Comparison of ENCODE assay signal across 8 cellular contexts in genomic region chr7:76393116-76394031, GRCh38. TPM values are rescaled to one million over a fixed set of nuclear protein-coding genes. Genes with fewer than 3 reads are reported as not detected.
DNase-seq lines count a peak whose midpoint lies in the region; ATAC-seq and TF ChIP-seq lines count a peak whose summit lies in the region.

No MANE protein-coding gene starts in this region.

- H3K9ac ChIP-seq in IMR-90 (ENCODE audit: low read depth, low read length) = peak overlapping the region; percentile 87

- no peak for TF ChIP-seq RAD21 in IMR-90 (IDR thresholded peaks at IDR 0.05; ENCODE audit: low read length)

- H3K27me3 Mint-ChIP-seq in activated T-cell treated with anti-CD3 and anti-CD28 coated beads, Interleukin-2, amount 50 U/mL, for 4 hours (ENCODE audit: low read depth) = no peaks in the 10 kb centered on the region
- H3K27me3 Mint-ChIP-seq in naive B cell = no peaks in the 10 kb centered on the region

- in situ Hi-C loops in IMR-90 (cut with MboI; ENCODE audit: low sequenced_read_pairs) = no loop called here

- peaks cover 24% of the 10 kb centered on the region for H3K4me1 Mint-ChIP-seq in activated T-cell treated with anti-CD3 and anti-CD28 coated beads, Interleukin-2, amount 50 U/mL, for 4 hours (ENCODE audit: low read depth)
- peaks cover 9 to 22% (median 13%) of the 10 kb centered on the region in 3 donors for H3K4me1 Mint-ChIP-seq in naive B cell
- peaks cover 16% of the 10 kb centered on the region for H3K4me1 Mint-ChIP-seq in stimulated activated effector memory CD8-positive, alpha-beta T cell treated with anti-CD3 and anti-CD28 coated beads, Interleukin-12 subunit alpha, Interleukin-12 subunit beta, amount 100 ng/mL, for 72 hours

- H2AK5ac ChIP-seq in IMR-90 (ENCODE audit: low read depth, low read length) = peak overlapping the region; percentile 88

- H4K8ac ChIP-seq in IMR-90 (ENCODE audit: low read depth in 2 of 2, low read length in 2 of 2) = peak overlapping the region; percentile 92 to 98

- H2BK120ac ChIP-seq in IMR-90 (ENCODE audit: low read depth, low read length) = peak overlapping the region; percentile 81

- no peaks in the 10 kb centered on the region for H3K9me3 Mint-ChIP-seq in activated T-cell treated with anti-CD3 and anti-CD28 coated beads, Interleukin-2, amount 50 U/mL, for 4 hours
- H3K9me3 Mint-ChIP-seq in naive B cell = no peaks in the 10 kb centered on the region
- H3K9me3 Mint-ChIP-seq in stimulated activated effector memory CD8-positive, alpha-beta T cell treated with anti-CD3 and anti-CD28 coated beads, Interleukin-12 subunit alpha, Interleukin-12 subunit beta, amount 100 ng/mL, for 72 hours = no peaks in the 10 kb centered on the region

- H3K27me3 ChIP-seq in IMR-90 (ENCODE audit: control insufficient read depth, insufficient read depth, low read length) (no peaks in the 10 kb centered on the region; the same call in 1 of the 2 replicates), esophagus squamous epithelium (no peaks in the 10 kb centered on the region)

- peak overlapping the region; percentile 73; the same call in 1 of the 2 replicates for H2BK20ac ChIP-seq in IMR-90 (ENCODE audit: low read depth, low read length)

- dilution Hi-C loops in IMR-90 (cut with HindIII; ENCODE audit: low sequenced_read_pairs, unreplicated experiment) = no loop called here

- peak overlapping the region; percentile 98 for H2AFZ ChIP-seq in IMR-90 (replicated peaks; ENCODE audit: low read length, poor library complexity)

- 1% methylated on average over 44 of the region's 99 CpGs; no CpG with 5 or more reads in 1 of the 2 experiments for WGBS in IMR-90 (ENCODE audit: extremely low coverage in 2 of 2, insufficient read length in 1 of 2), 2 experiments
- WGBS in esophagus squamous epithelium, 2 donors = 21 to 31% methylated on average over 2 to 3 of the region's 99 CpGs

- peak overlapping the region; percentile 22; the same call in 1 of the 2 replicates for H3K56ac ChIP-seq in IMR-90 (ENCODE audit: extremely low read depth, insufficient read depth, low read length)

- H3K79me1 ChIP-seq in IMR-90 (ENCODE audit: low read depth in 1 of 2, low read length in 2 of 2) = peaks cover 0 to 5% of the 10 kb centered on the region in 2 experiments; a peak in 1 of 4 replicates

- peaks cover 21% of the 10 kb centered on the region for H3K9me1 ChIP-seq in IMR-90 (ENCODE audit: insufficient read depth, low read length)

- H3K4me1 ChIP-seq in IMR-90 (ENCODE audit: control insufficient read depth, insufficient read depth, low read length) (peaks cover 20% of the 10 kb centered on the region), esophagus squamous epithelium (peaks cover 20 to 54% (median 30%) of the 10 kb centered on the region in 3 donors)

- peak overlapping the region; percentile 86 for H3K18ac ChIP-seq in IMR-90 (ENCODE audit: low read depth, low read length)

- no TSS peak for BruUV-seq in IMR-90 (replicated peaks; lab: Mats Ljungman, UMichigan)

- H3K4me3 ChIP-seq in IMR-90 (ENCODE audit: insufficient read depth, low read depth, low read length) (peak overlapping the region; percentile 94), esophagus squamous epithelium (peak overlapping the region; percentile 55 to 84 (median 78))

- CTCF ChIA-PET in IMR-90 (lab: Yijun Ruan, JAX) = interaction anchor here (0.6 kb wide), 1 partner anchor 10 kb away, joined by 3 read pairs; no protein-coding TSS in a partner anchor

- POLR2A ChIA-PET in IMR-90 (lab: Charles Lee; ENCODE audit: unreplicated experiment) = interaction anchor here (0.6 kb wide), 1 partner anchor 15 kb away, joined by 3 read pairs; no protein-coding TSS in a partner anchor

- H3K23ac ChIP-seq in IMR-90 (ENCODE audit: low read depth, low read length) = peak overlapping the region; percentile 87

- DNase-seq in DMS53 (lab: John Stamatoyannopoulos, UW) (peak; percentile 98), IMR-90 (peak; percentile 71), OCI-M2 (lab: John Stamatoyannopoulos, UW; ENCODE audit: unreplicated experiment) (peak; percentile 39), esophagus squamous epithelium (lab: John Stamatoyannopoulos, UW) (peak; percentile 45), naive B cell (peak; percentile 87)
- peak; percentile 90 for DNase-seq in activated T-cell treated with anti-CD3 and anti-CD28 coated beads, Interleukin-2, amount 50 U/mL, for 4 hours
- DNase-seq in stimulated activated effector memory CD8-positive, alpha-beta T cell treated with anti-CD3 and anti-CD28 coated beads, Interleukin-12 subunit alpha, Interleukin-12 subunit beta, amount 100 ng/mL, for 72 hours (ENCODE audit: low spot score in 2 of 2) = peak; percentile 89 to 96

- peak overlapping the region; percentile 90 for H3K4ac ChIP-seq in IMR-90 (ENCODE audit: low read depth, low read length)

- intact Hi-C loops in IMR-90 (cut with micrococcal nuclease) = no loop called here
- intact Hi-C loops in esophagus squamous epithelium (cut with DNase I) = no loop called here

- no peaks in the 10 kb centered on the region for H4K20me1 ChIP-seq in IMR-90 (ENCODE audit: insufficient read depth, low read length)

- peak overlapping the region; percentile 85 for H3K4me3 Mint-ChIP-seq in activated T-cell treated with anti-CD3 and anti-CD28 coated beads, Interleukin-2, amount 50 U/mL, for 4 hours
- H3K4me3 Mint-ChIP-seq in naive B cell = peak overlapping the region; percentile 77 to 95 (median 90)
- H3K4me3 Mint-ChIP-seq in stimulated activated effector memory CD8-positive, alpha-beta T cell treated with anti-CD3 and anti-CD28 coated beads, Interleukin-12 subunit alpha, Interleukin-12 subunit beta, amount 100 ng/mL, for 72 hours = peak overlapping the region; percentile 74

- ATAC-seq in GM21576 (IDR thresholded peaks at IDR 0.05; ENCODE audit: unreplicated experiment) (peak; percentile 85), IMR-90 (ENCODE audit: low read depth) (peak; percentile 95), naive B cell (ENCODE audit: low read depth in 2 of 2) (peak; percentile 83 to 84)
- peak; percentile 82 to 85 for ATAC-seq in activated T-cell treated with anti-CD3 and anti-CD28 coated beads, Interleukin-2, amount 50 U/mL, for 4 hours
- peak; percentile 86 for ATAC-seq in stimulated activated effector memory CD8-positive, alpha-beta T cell treated with anti-CD3 and anti-CD28 coated beads, Interleukin-12 subunit alpha, Interleukin-12 subunit beta, amount 100 ng/mL, for 72 hours

- H3K27ac ChIP-seq in IMR-90 (ENCODE audit: insufficient read depth, low read length) (peak overlapping the region; percentile 82), esophagus squamous epithelium (peak overlapping the region; percentile 89 to 96 (median 94))

- H3K14ac ChIP-seq in IMR-90 (replicated peaks; ENCODE audit: low read depth, low read length) = peak overlapping the region; percentile 90

- no peaks in the 10 kb centered on the region for H3K36me3 Mint-ChIP-seq in activated T-cell treated with anti-CD3 and anti-CD28 coated beads, Interleukin-2, amount 50 U/mL, for 4 hours (ENCODE audit: insufficient read depth)
- no peaks in the 10 kb centered on the region for H3K36me3 Mint-ChIP-seq in naive B cell
- peaks cover 6% of the 10 kb centered on the region for H3K36me3 Mint-ChIP-seq in stimulated activated effector memory CD8-positive, alpha-beta T cell treated with anti-CD3 and anti-CD28 coated beads, Interleukin-12 subunit alpha, Interleukin-12 subunit beta, amount 100 ng/mL, for 72 hours

- peak overlapping the region; percentile 84; the same call in 2 of the 3 replicates for H2BK15ac ChIP-seq in IMR-90 (ENCODE audit: low read depth, low read length)

- peak overlapping the region; percentile 47 to 96 (median 93) for H3K27ac Mint-ChIP-seq in naive B cell
- H3K27ac Mint-ChIP-seq in stimulated activated effector memory CD8-positive, alpha-beta T cell treated with anti-CD3 and anti-CD28 coated beads, Interleukin-12 subunit alpha, Interleukin-12 subunit beta, amount 100 ng/mL, for 72 hours = peak overlapping the region; percentile 87

- peak overlapping the region; percentile 97 for H4K5ac ChIP-seq in IMR-90 (ENCODE audit: low read depth, low read length)

- peak overlapping the region; percentile 97 for H4K91ac ChIP-seq in IMR-90 (ENCODE audit: insufficient read depth, low read depth, low read length)

- H3K4me2 ChIP-seq in IMR-90 (ENCODE audit: low read depth, low read length) = peak overlapping the region; percentile 96

- TF ChIP-seq POLR2A in IMR-90 (IDR thresholded peaks at IDR 0.05; ENCODE audit: low read depth, low read length) (no peak), esophagus squamous epithelium (IDR thresholded peaks at IDR 0.05) (peak in 3 of 4 donors; percentile 81 to 92 (median 81))

- peak overlapping the region; percentile 96 for H2AK9ac ChIP-seq in IMR-90 (replicated peaks; ENCODE audit: low read depth, low read length, poor library complexity)

- TF ChIP-seq CTCF in IMR-90 (conservative IDR thresholded peaks at IDR 0.05; ENCODE audit: low read depth, low read length) (no peak), esophagus squamous epithelium (IDR thresholded peaks at IDR 0.05) (peak in 1 of 6 experiments; percentile 2)

- H2BK5ac ChIP-seq in IMR-90 (ENCODE audit: low read depth, low read length, poor library complexity, severe bottlenecking) = peak overlapping the region; percentile 83

- no peaks in the 10 kb centered on the region for H3K9me3 ChIP-seq in IMR-90 (ENCODE audit: control insufficient read depth, insufficient read depth, low read length)
- H3K9me3 ChIP-seq in esophagus squamous epithelium = no peaks in the 10 kb centered on the region

- H3K36me3 ChIP-seq in IMR-90 (ENCODE audit: control insufficient read depth, insufficient read depth, low read length) (no peaks in the 10 kb centered on the region), esophagus squamous epithelium (no peaks in the 10 kb centered on the region)

RNA-seq across cellular contexts. Expression of gene SSC4D, which starts 16.1 kb away (rescaled TPM):
- total RNA-seq in IMR-90 (2012; rRNA removed) (0.36 and 0.56 TPM in 2 replicates), esophagus squamous epithelium (under 1 TPM in 1 of 4 donors, not detected in 3; 0.48 TPM)
- polyA plus RNA-seq in IMR-90 (2012; rRNA removed) (0.63 and 0.70 TPM in 2 replicates), naive B cell (ENCODE audit: low read depth in 6 of 6) (not detected)
- 0.35 and 0.97 TPM in 2 replicates for polyA plus RNA-seq in IMR-90 (2012; cell fraction: cytosol; rRNA removed)
- polyA plus RNA-seq in IMR-90 (2012; cell fraction: nucleus; rRNA removed; ENCODE audit: low replicate concordance) = 1.1 TPM in 2 replicates
- 1 to 10 TPM in 1 of 3 donors, under 1 TPM in 2; 0.38 to 1.0 (median 0.87) TPM for total RNA-seq in activated T-cell treated with anti-CD3 and anti-CD28 coated beads, Interleukin-2, amount 50 U/mL, for 4 hours

RNA-seq across cellular contexts. Expression of gene ZP3, which starts 31.4 kb away (rescaled TPM):
- total RNA-seq in IMR-90 (2012; rRNA removed) (0.54 and 0.83 TPM in 2 replicates), esophagus squamous epithelium (1 to 10 TPM; 3.8 to 7.9 (median 4.4) TPM)
- polyA plus RNA-seq in IMR-90 (2012; rRNA removed) (0.42 and 0.67 TPM in 2 replicates), naive B cell (ENCODE audit: low read depth in 6 of 6) (1 to 10 TPM in 5 of 6 donors, under 1 TPM in 1; 0.29 to 4.6 (median 4.0) TPM)
- polyA plus RNA-seq in IMR-90 (2012; cell fraction: cytosol; rRNA removed) = 0.28 and 0.77 TPM in 2 replicates
- polyA plus RNA-seq in IMR-90 (2012; cell fraction: nucleus; rRNA removed; ENCODE audit: low replicate concordance) = 0.83 and 0.99 TPM in 2 replicates
- total RNA-seq in activated T-cell treated with anti-CD3 and anti-CD28 coated beads, Interleukin-2, amount 50 U/mL, for 4 hours = 10 to 100 TPM in 1 of 3 donors, 1 to 10 TPM in 2; 2.9 to 18.8 (median 6.7) TPM

RNA-seq across cellular contexts. Expression of gene YWHAG, which starts 34.6 kb away (rescaled TPM):
- total RNA-seq in IMR-90 (2012; rRNA removed) (40.1 and 58.6 TPM in 2 replicates), esophagus squamous epithelium (10 to 100 TPM; 52.8 to 97.7 (median 66.3) TPM)
- polyA plus RNA-seq in IMR-90 (2012; rRNA removed) (56.9 and 64.9 TPM in 2 replicates), naive B cell (ENCODE audit: low read depth in 6 of 6) (1 to 10 TPM in 5 of 6 donors, under 1 TPM in 1; 0.40 to 2.8 (median 2.2) TPM)
- 26.6 and 33.4 TPM in 2 replicates for polyA plus RNA-seq in IMR-90 (2012; cell fraction: cytosol; rRNA removed)
- 15.8 and 33.2 TPM in 2 replicates for polyA plus RNA-seq in IMR-90 (2012; cell fraction: nucleus; rRNA removed; ENCODE audit: low replicate concordance)
- total RNA-seq in activated T-cell treated with anti-CD3 and anti-CD28 coated beads, Interleukin-2, amount 50 U/mL, for 4 hours = 100 to 1,000 TPM; 164 to 173 (median 173) TPM

Comparison
In these comparisons a context has a peak if more than half of its experiments do, and no peak if none do; other contexts are left out.
1. Peak in every context shown above with its lines: DNase-seq, ATAC-seq, H3K4me3 ChIP-seq and H3K27ac ChIP-seq.
2. DNase-seq: peak in every context shown above with its lines; median percentile 98 in DMS53; 92 in stimulated activated effector memory CD8-positive, alpha-beta T cell treated with anti-CD3 and anti-CD28 coated beads, Interleukin-12 subunit alpha, Interleukin-12 subunit beta, amount 100 ng/mL, for 72 hours; 90 in activated T-cell treated with anti-CD3 and anti-CD28 coated beads, Interleukin-2, amount 50 U/mL, for 4 hours; 87 in naive B cell; 71 in IMR-90; 45 in esophagus squamous epithelium; 39 in OCI-M2.